16 cellular contexts compared by ENCODE assay signal in the genomic region with DNA sequence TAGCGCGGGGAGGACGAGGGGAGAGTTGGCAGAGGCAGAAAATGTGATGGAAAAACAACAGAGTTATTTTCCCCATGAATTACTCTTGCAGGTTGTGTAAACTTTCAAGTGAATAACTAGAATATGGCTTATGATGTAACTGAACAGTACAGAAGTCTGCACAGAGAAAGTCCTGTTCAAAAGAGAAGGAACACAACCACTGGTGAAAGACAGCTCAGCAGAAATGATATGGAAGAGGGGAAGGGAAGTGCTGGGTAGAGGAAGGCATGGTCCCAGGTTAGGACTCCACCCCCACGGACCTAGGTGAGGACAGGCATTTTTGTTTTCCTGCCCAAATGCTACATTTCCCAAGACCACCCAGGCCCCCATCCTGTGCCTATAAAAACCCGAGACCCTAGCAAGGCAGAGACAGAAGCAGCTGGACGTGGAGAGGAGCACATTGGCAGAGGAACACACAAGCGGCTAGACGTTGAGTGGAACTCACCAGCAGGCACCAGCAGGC.
DNase-seq lines count a peak whose midpoint lies in the region; ATAC-seq and TF ChIP-seq lines count a peak whose summit lies in the region.
"Had no signal": no experiment of that assay in that cellular context is flagged by ENCODE, and none has a peak within 500 bp of the region (broad histone marks: within the 10 kb centered on the region; RNA-seq: fewer than 3 reads in every experiment).

No MANE protein-coding gene starts in this region.

- no peak for ATAC-seq in naive thymus-derived CD8-positive, alpha-beta T cell
- no peak for ATAC-seq in aorta (ENCODE audit: low FRiP score)

- H3K27ac ChIP-seq in left ventricle myocardium inferior (replicated peaks): peak overlapping the region; percentile 22
- peak overlapping the region; percentile 19 to 61 for H3K27ac ChIP-seq in aorta (ENCODE audit: low read depth in 1 of 2, low read length in 2 of 2)

- intact Hi-C loops in left ventricle myocardium inferior (cut with micrococcal nuclease): no loop called here
- intact Hi-C loops in cardiac septum (cut with DNase I): no loop called here
- intact Hi-C loops in aorta (cut with DNase I): loop anchor here in 1 of 2 donors (5.0 kb wide), 1 partner anchor 53 kb away; no protein-coding TSS in a partner anchor

- no peaks in the 10 kb centered on the region for H3K36me3 ChIP-seq in left ventricle myocardium inferior
- H3K36me3 ChIP-seq in aorta (ENCODE audit: control insufficient read depth in 1 of 2, insufficient read depth in 2 of 2, low read length in 1 of 2): no peaks in the 10 kb centered on the region

- DNase-seq in left ventricle myocardium inferior: no peak
- no peak for DNase-seq in cardiac septum (ENCODE audit: low spot score)
- peak; percentile 49 for DNase-seq in amniotic epithelial cell (ENCODE audit: low read depth)
- no peak for DNase-seq in naive thymus-derived CD8-positive, alpha-beta T cell
- DNase-seq in aorta: no peak
- DNase-seq in NCI-H2029 (lab: John Stamatoyannopoulos, UW): no peak
- no peak for DNase-seq in NCI-H69 (lab: John Stamatoyannopoulos, UW)
- no peak for DNase-seq in HPDE6-E6E7 (ENCODE audit: extremely low spot score)
- DNase-seq: activated CD4-positive, alpha-beta T cell treated with anti-CD3 and anti-CD28 coated beads, Interleukin-2, amount 50 U/mL, for 1 hour; activated gamma-delta T cell treated with Interleukin-2 at 50 U/mL for 16 hours; erythroblast; heart right ventricle; KBM-7; NCI-H146; NCI-H510A had no signal

- H3K4me1 ChIP-seq in left ventricle myocardium inferior: peaks cover 46% of the 10 kb centered on the region
- H3K4me1 ChIP-seq in aorta (ENCODE audit: control insufficient read depth in 1 of 2, insufficient read depth in 2 of 2, low read length in 2 of 2): peaks cover 5 to 7% of the 10 kb centered on the region in 2 donors

- TF ChIP-seq CTCF in left ventricle myocardium inferior (IDR thresholded peaks at IDR 0.05; ENCODE audit: borderline replicate concordance): no peak

- POLR2A ChIA-PET in naive thymus-derived CD8-positive, alpha-beta T cell (lab: Charles Lee): interaction anchor here (4.2 kb wide), 1 partner anchor 9 kb away, joined by 21 read pairs; no protein-coding TSS in a partner anchor

- no peaks in the 10 kb centered on the region for H3K27me3 ChIP-seq in left ventricle myocardium inferior (ENCODE audit: low read depth)
- H3K27me3 ChIP-seq in aorta (ENCODE audit: control insufficient read depth in 1 of 2, insufficient read depth in 2 of 2, low read length in 1 of 2): no peaks in the 10 kb centered on the region
- H3K27me3 ChIP-seq: heart right ventricle, tibial nerve had no signal

- no peaks in the 10 kb centered on the region for H3K27me3 Mint-ChIP-seq in naive thymus-derived CD8-positive, alpha-beta T cell

- H3K4me1 Mint-ChIP-seq in naive thymus-derived CD8-positive, alpha-beta T cell: peaks cover 32 to 93% (median 89%) of the 10 kb centered on the region in 4 donors

- 45 to 54% methylated on average over 8 of the region's 8 CpGs for whole genome bisulfite sequencing in aorta, 2 donors

- peaks cover 0 to 16% (median 4%) of the 10 kb centered on the region in 9 donors for H3K9me3 Mint-ChIP-seq in naive thymus-derived CD8-positive, alpha-beta T cell

- H3K9me3 ChIP-seq in left ventricle myocardium inferior (replicated peaks): no peaks in the 10 kb centered on the region
- H3K9me3 ChIP-seq in aorta (ENCODE audit: control insufficient read depth, low read length): no peaks in the 10 kb centered on the region
- H3K9me3 ChIP-seq: heart right ventricle, tibial nerve had no signal

- no peak overlapping the region for H3K4me3 ChIP-seq in left ventricle myocardium inferior
- H3K4me3 ChIP-seq in aorta (ENCODE audit: low read length in 2 of 2): no peak overlapping the region
- H3K4me3 ChIP-seq: heart right ventricle, tibial nerve had no signal

- peaks cover 16 to 27% (median 21%) of the 10 kb centered on the region in 3 donors for H3K36me3 Mint-ChIP-seq in naive thymus-derived CD8-positive, alpha-beta T cell

- peak overlapping the region in 6 of 10 donors; percentile 16 to 73 (median 37) for H3K4me3 Mint-ChIP-seq in naive thymus-derived CD8-positive, alpha-beta T cell

- H3K27ac Mint-ChIP-seq in naive thymus-derived CD8-positive, alpha-beta T cell: peak overlapping the region; percentile 63 to 94 (median 87)
